1 cellular context compared by ENCODE assay signal in genomic region chr4:188534917-188535316, GRCh38.
TF ChIP-seq lines count a peak whose summit lies in the region.

No MANE protein-coding gene starts in this region.

TF ChIP-seq in HepG2, 621 proteins besides CTCF, POLR2A, EP300 and RAD21 (continued from another document and continues in another):
- TF ChIP-seq, protein P1, sequence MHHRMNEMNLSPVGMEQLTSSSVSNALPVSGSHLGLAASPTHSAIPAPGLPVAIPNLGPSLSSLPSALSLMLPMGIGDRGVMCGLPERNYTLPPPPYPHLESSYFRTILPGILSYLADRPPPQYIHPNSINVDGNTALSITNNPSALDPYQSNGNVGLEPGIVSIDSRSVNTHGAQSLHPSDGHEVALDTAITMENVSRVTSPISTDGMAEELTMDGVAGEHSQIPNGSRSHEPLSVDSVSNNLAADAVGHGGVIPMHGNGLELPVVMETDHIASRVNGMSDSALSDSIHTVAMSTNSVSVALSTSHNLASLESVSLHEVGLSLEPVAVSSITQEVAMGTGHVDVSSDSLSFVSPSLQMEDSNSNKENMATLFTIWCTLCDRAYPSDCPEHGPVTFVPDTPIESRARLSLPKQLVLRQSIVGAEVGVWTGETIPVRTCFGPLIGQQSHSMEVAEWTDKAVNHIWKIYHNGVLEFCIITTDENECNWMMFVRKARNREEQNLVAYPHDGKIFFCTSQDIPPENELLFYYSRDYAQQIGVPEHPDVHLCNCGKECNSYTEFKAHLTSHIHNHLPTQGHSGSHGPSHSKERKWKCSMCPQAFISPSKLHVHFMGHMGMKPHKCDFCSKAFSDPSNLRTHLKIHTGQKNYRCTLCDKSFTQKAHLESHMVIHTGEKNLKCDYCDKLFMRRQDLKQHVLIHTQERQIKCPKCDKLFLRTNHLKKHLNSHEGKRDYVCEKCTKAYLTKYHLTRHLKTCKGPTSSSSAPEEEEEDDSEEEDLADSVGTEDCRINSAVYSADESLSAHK (CRISPR knock-in tag; IDR thresholded peaks at IDR 0.05; ENCODE audit: borderline replicate concordance) = no peak
- TF ChIP-seq CENPT (CRISPR knock-in tag; IDR thresholded peaks at IDR 0.05; ENCODE audit: low read depth) (no peak), ZNF550 (CRISPR knock-in tag; IDR thresholded peaks at IDR 0.05; ENCODE audit: borderline replicate concordance) (no peak), ZNF484 (CRISPR knock-in tag; IDR thresholded peaks at IDR 0.05; ENCODE audit: borderline replicate concordance, low read depth) (no peak), TEAD3 (CRISPR knock-in tag; optimal IDR thresholded peaks at IDR 0.05; ENCODE audit: borderline replicate concordance) (peak; percentile 25), ZNF33B (CRISPR knock-in tag; IDR thresholded peaks at IDR 0.05) (no peak), ZNF121 (CRISPR knock-in tag; IDR thresholded peaks at IDR 0.05) (no peak), KLF13 (CRISPR knock-in tag; IDR thresholded peaks at IDR 0.05) (no peak), ZNF564 (CRISPR knock-in tag; IDR thresholded peaks at IDR 0.05) (no peak), PBX2 (CRISPR knock-in tag; IDR thresholded peaks at IDR 0.05) (no peak), NR2F1 (CRISPR knock-in tag; IDR thresholded peaks at IDR 0.05) (no peak), ZNF30 (CRISPR knock-in tag; IDR thresholded peaks at IDR 0.05) (no peak), ZNF496 (CRISPR knock-in tag; IDR thresholded peaks at IDR 0.05; ENCODE audit: insufficient replicate concordance) (no peak), ZMAT3 (CRISPR knock-in tag; conservative IDR thresholded peaks at IDR 0.05) (0 out of 2 replicates have a peak, but pooled peaks have one; percentile 41), TRAFD1 (CRISPR knock-in tag; IDR thresholded peaks at IDR 0.05; ENCODE audit: borderline replicate concordance) (no peak), TAF15 (IDR thresholded peaks at IDR 0.05; ENCODE audit: low read depth, low read length, poor library complexity, severe bottlenecking) (no peak), U2AF2 (IDR thresholded peaks at IDR 0.05; ENCODE audit: low read depth, low read length) (no peak), ZNF878 (CRISPR knock-in tag; IDR thresholded peaks at IDR 0.05) (no peak), DMAP1 (CRISPR knock-in tag; IDR thresholded peaks at IDR 0.05) (no peak), PHB2 (IDR thresholded peaks at IDR 0.05; ENCODE audit: partially characterized antibody) (no peak), POLR2G (IDR thresholded peaks at IDR 0.05; ENCODE audit: low read depth, low read length) (no peak), ELK4 (CRISPR knock-in tag; IDR thresholded peaks at IDR 0.05; ENCODE audit: borderline replicate concordance) (no peak), JDP2 (CRISPR knock-in tag; IDR thresholded peaks at IDR 0.05; ENCODE audit: borderline replicate concordance) (no peak), ATF1 (CRISPR knock-in tag; IDR thresholded peaks at IDR 0.05) (peak; percentile 69; the same call in 1 of the 2 replicates), SALL2 (CRISPR knock-in tag; IDR thresholded peaks at IDR 0.05) (no peak), ZSCAN30 (CRISPR knock-in tag; IDR thresholded peaks at IDR 0.05) (no peak), FOXO4 (CRISPR knock-in tag; conservative IDR thresholded peaks at IDR 0.05) (no peak), NFKBIZ (CRISPR knock-in tag; IDR thresholded peaks at IDR 0.05) (no peak), ZNF180 (CRISPR knock-in tag; IDR thresholded peaks at IDR 0.05; ENCODE audit: borderline replicate concordance, low read depth) (no peak), MTERF4 (CRISPR knock-in tag; IDR thresholded peaks at IDR 0.05) (no peak), AKNA (CRISPR knock-in tag; IDR thresholded peaks at IDR 0.05; ENCODE audit: borderline replicate concordance) (no peak), ZBTB34 (CRISPR knock-in tag; IDR thresholded peaks at IDR 0.05) (no peak), RXRA (CRISPR knock-in tag; IDR thresholded peaks at IDR 0.05) (peak; percentile 31; the same call in 1 of the 2 replicates)
- TF ChIP-seq, protein P2, sequence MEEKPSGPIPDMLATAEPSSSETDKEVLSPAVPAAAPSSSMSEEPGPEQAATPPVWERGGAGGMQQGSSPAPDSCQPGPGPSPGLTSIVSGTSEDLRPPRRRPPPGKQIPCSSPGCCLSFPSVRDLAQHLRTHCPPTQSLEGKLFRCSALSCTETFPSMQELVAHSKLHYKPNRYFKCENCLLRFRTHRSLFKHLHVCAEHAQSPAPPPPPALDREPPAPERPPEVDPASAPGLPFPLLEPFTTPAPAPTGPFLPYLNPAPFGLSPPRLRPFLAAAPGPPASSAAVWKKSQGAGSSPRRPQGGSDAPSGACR (CRISPR knock-in tag; IDR thresholded peaks at IDR 0.05) = no peak
- TF ChIP-seq, protein P3, sequence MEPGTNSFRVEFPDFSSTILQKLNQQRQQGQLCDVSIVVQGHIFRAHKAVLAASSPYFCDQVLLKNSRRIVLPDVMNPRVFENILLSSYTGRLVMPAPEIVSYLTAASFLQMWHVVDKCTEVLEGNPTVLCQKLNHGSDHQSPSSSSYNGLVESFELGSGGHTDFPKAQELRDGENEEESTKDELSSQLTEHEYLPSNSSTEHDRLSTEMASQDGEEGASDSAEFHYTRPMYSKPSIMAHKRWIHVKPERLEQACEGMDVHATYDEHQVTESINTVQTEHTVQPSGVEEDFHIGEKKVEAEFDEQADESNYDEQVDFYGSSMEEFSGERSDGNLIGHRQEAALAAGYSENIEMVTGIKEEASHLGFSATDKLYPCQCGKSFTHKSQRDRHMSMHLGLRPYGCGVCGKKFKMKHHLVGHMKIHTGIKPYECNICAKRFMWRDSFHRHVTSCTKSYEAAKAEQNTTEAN (CRISPR knock-in tag; conservative IDR thresholded peaks at IDR 0.05) = no peak
- TF ChIP-seq, protein P4, sequence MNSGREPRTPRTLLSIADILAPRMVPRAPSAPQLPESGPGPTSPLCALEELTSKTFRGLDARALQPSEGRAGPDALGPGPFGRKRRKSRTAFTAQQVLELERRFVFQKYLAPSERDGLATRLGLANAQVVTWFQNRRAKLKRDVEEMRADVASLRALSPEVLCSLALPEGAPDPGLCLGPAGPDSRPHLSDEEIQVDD (CRISPR knock-in tag; IDR thresholded peaks at IDR 0.05; ENCODE audit: borderline replicate concordance) = no peak
- TF ChIP-seq, protein P5, sequence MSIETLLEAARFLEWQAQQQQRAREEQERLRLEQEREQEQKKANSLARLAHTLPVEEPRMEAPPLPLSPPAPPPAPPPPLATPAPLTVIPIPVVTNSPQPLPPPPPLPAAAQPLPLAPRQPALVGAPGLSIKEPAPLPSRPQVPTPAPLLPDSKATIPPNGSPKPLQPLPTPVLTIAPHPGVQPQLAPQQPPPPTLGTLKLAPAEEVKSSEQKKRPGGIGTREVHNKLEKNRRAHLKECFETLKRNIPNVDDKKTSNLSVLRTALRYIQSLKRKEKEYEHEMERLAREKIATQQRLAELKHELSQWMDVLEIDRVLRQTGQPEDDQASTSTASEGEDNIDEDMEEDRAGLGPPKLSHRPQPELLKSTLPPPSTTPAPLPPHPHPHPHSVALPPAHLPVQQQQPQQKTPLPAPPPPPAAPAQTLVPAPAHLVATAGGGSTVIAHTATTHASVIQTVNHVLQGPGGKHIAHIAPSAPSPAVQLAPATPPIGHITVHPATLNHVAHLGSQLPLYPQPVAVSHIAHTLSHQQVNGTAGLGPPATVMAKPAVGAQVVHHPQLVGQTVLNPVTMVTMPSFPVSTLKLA (IDR thresholded peaks at IDR 0.05) = no peak
